10 cellular contexts compared by ENCODE assay signal in genomic region chr11:110261195-110262140, GRCh38.
"Had no signal": no experiment of that assay in that cellular context is flagged by ENCODE, and none has a peak within 500 bp of the region (broad histone marks: within the 10 kb centered on the region; RNA-seq: fewer than 3 reads in every experiment).

No MANE protein-coding gene starts in this region.

- H3K27me3 ChIP-seq: colonic mucosa had no signal

- H3K4me1 Mint-ChIP-seq: activated naive CD4-positive, alpha-beta T cell treated with anti-CD3 and anti-CD28 coated beads, Interleukin-2, amount 50 U/mL, for 24 hours; mesothelial cell of epicardium; neural crest cell had no signal

- H3K27ac Mint-ChIP-seq: activated naive CD4-positive, alpha-beta T cell treated with anti-CD3 and anti-CD28 coated beads, Interleukin-2, amount 50 U/mL, for 24 hours had no signal

- DNase-seq: activated CD4-positive, CD25-positive, alpha-beta regulatory T cell; amygdala; colonic mucosa; effector CD4-positive, alpha-beta T cell; hypothalamus; stimulated activated CD4-positive, alpha-beta T cell treated with anti-CD3 and anti-CD28 coated beads, Interleukin-4, amount 100 ng/mL, for 4 hours had no signal

- H3K27ac ChIP-seq: colonic mucosa, parathyroid adenoma had no signal

- H2AFZ ChIP-seq: parathyroid adenoma had no signal

- H3K9ac ChIP-seq: parathyroid adenoma had no signal

- H3K36me3 ChIP-seq: colonic mucosa had no signal

- H3K4me1 ChIP-seq: colonic mucosa, parathyroid adenoma had no signal

- H3K27me3 Mint-ChIP-seq: activated naive CD4-positive, alpha-beta T cell treated with anti-CD3 and anti-CD28 coated beads, Interleukin-2, amount 50 U/mL, for 24 hours had no signal

- H3K9me3 ChIP-seq: colonic mucosa had no signal

- H3K4me3 ChIP-seq: colonic mucosa had no signal

- H3K4me3 Mint-ChIP-seq: activated naive CD4-positive, alpha-beta T cell treated with anti-CD3 and anti-CD28 coated beads, Interleukin-2, amount 50 U/mL, for 24 hours; mesothelial cell of epicardium; neural crest cell had no signal

- H3K9me3 Mint-ChIP-seq: activated naive CD4-positive, alpha-beta T cell treated with anti-CD3 and anti-CD28 coated beads, Interleukin-2, amount 50 U/mL, for 24 hours; mesothelial cell of epicardium; neural crest cell had no signal
